In the genomic region with DNA sequence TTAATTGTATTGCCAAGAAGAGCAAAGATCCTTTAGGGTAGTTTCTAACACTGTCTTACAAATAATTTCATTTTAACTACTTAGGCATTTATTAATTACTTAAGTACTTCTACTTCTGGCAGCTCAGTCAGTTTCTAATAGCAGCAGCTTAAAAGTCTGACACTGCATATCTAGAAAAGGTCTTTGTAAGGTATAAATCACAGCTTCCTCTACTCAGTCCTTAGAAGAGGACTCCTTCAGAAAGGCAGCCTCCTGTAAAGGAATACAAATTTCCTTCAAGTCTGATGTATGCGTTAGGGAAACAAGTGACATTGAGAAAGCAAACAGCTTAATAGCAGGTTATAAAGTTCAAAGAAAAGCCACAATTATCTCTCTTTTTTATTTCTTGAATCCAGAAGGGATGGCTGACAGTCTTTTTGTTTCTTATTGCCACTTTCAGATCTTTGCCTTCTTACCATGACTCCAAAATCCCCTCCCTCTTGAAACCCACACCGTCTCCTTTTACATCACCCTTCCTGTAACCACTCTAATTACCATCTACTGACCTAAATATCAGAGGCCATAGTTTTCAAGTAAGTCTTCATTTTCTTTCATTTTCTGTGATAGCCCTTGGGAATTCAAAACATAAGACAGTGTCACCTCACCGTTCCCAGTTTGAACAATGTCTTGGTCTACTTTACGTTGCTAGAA, we compare ENCODE assay signal across 13 cellular contexts.
DNase-seq lines count a peak whose midpoint lies in the region; ATAC-seq and TF ChIP-seq lines count a peak whose summit lies in the region.
"Had no signal": no experiment of that assay in that cellular context is flagged by ENCODE, and none has a peak within 500 bp of the region (broad histone marks: within the 10 kb centered on the region; RNA-seq: fewer than 3 reads in every experiment).

No MANE protein-coding gene starts in this region.

- no peak overlapping the region for H3K27ac ChIP-seq in mesenchymal stem cell (ENCODE audit: low read length, poor library complexity, severe bottlenecking)
- H3K27ac ChIP-seq: psoas muscle had no signal

- H3K9me3 Mint-ChIP-seq in glutamatergic neuron (ENCODE audit: unreplicated experiment) = no peaks in the 10 kb centered on the region
- H3K9me3 Mint-ChIP-seq in activated naive CD4-positive, alpha-beta T cell treated with anti-CD3 and anti-CD28 coated beads, Interleukin-2, amount 10 ng/mL, durations not matched to agents 7 days and 5 days = no peaks in the 10 kb centered on the region

- no peaks in the 10 kb centered on the region for H3K36me3 Mint-ChIP-seq in glutamatergic neuron (ENCODE audit: unreplicated experiment)
- no peaks in the 10 kb centered on the region for H3K36me3 Mint-ChIP-seq in activated naive CD4-positive, alpha-beta T cell treated with anti-CD3 and anti-CD28 coated beads, Interleukin-2, amount 10 ng/mL, durations not matched to agents 7 days and 5 days

- no peaks in the 10 kb centered on the region for H3K27me3 Mint-ChIP-seq in glutamatergic neuron (ENCODE audit: unreplicated experiment)
- H3K27me3 Mint-ChIP-seq in activated naive CD4-positive, alpha-beta T cell treated with anti-CD3 and anti-CD28 coated beads, Interleukin-2, amount 10 ng/mL, durations not matched to agents 7 days and 5 days = no peaks in the 10 kb centered on the region

- no peak overlapping the region for H2BK5ac ChIP-seq in mesenchymal stem cell (ENCODE audit: low read depth, low read length, poor library complexity, severe bottlenecking)

- ATAC-seq in GM18517 (IDR thresholded peaks at IDR 0.05; ENCODE audit: unreplicated experiment) (peak; percentile 95), GM21390 (IDR thresholded peaks at IDR 0.05; ENCODE audit: unreplicated experiment) (peak; percentile 84), HG02981 (IDR thresholded peaks at IDR 0.05; ENCODE audit: unreplicated experiment) (peak; percentile 89)
- ATAC-seq: psoas muscle had no signal

- no peak overlapping the region for H3K4ac ChIP-seq in mesenchymal stem cell (ENCODE audit: low read depth in 1 of 2, low read length in 2 of 2)

- no peak overlapping the region for H3K4me3 Mint-ChIP-seq in glutamatergic neuron (ENCODE audit: unreplicated experiment)
- H3K4me3 Mint-ChIP-seq in activated naive CD4-positive, alpha-beta T cell treated with anti-CD3 and anti-CD28 coated beads, Interleukin-2, amount 10 ng/mL, durations not matched to agents 7 days and 5 days = no peak overlapping the region

- H3K23ac ChIP-seq in mesenchymal stem cell (ENCODE audit: low read length in 2 of 2) = no peak overlapping the region

- no peak overlapping the region for H2AK5ac ChIP-seq in mesenchymal stem cell (ENCODE audit: low read length, severe bottlenecking)

- no peak overlapping the region for H2BK120ac ChIP-seq in mesenchymal stem cell (ENCODE audit: low read depth, low read length)

- H3K4me3 ChIP-seq in mesenchymal stem cell (ENCODE audit: insufficient read depth in 1 of 2, low read depth in 1 of 2, low read length in 2 of 2) = no peak overlapping the region
- H3K4me3 ChIP-seq: psoas muscle had no signal

- no peaks in the 10 kb centered on the region for H3K4me1 ChIP-seq in mesenchymal stem cell (ENCODE audit: control insufficient read depth, insufficient read depth, low read depth, low read length)
- H3K4me1 ChIP-seq: psoas muscle had no signal

- H3K14ac ChIP-seq in mesenchymal stem cell (ENCODE audit: low read length in 2 of 2) = no peak overlapping the region

- H2AFZ ChIP-seq in mesenchymal stem cell (ENCODE audit: low read depth, low read length) = no peak overlapping the region

- DNase-seq in NCI-H2227 treated with DMSO at 0.1 percent for 48 hours (lab: John Stamatoyannopoulos, UW) (peak; percentile 34), glutamatergic neuron (no peak), NCI-H1105 (lab: John Stamatoyannopoulos, UW) (no peak), mesenchymal stem cell (no peak)
- DNase-seq in activated naive CD4-positive, alpha-beta T cell treated with anti-CD3 and anti-CD28 coated beads, Interleukin-2, amount 10 ng/mL, durations not matched to agents 7 days and 5 days = no peak
- DNase-seq: activated CD4-positive, alpha-beta T cell treated with anti-CD3 and anti-CD28 coated beads, Interleukin-2, amount 50 U/mL, for 48 hours; GDM1; MM.1S; NK-92 treated with Interleukin-12 subunit alpha and Interleukin-12 subunit beta, amount 100 ng/mL, for 24 hours; psoas muscle had no signal

- no peak overlapping the region for H4K91ac ChIP-seq in mesenchymal stem cell (ENCODE audit: low read length)

- H4K8ac ChIP-seq in mesenchymal stem cell (ENCODE audit: low read length) = no peak overlapping the region

- WGBS in mesenchymal stem cell = 58% methylated on average over 3 of the region's 4 CpGs

- H3K27ac Mint-ChIP-seq in glutamatergic neuron (ENCODE audit: unreplicated experiment) = no peak overlapping the region
- no peak overlapping the region for H3K27ac Mint-ChIP-seq in activated naive CD4-positive, alpha-beta T cell treated with anti-CD3 and anti-CD28 coated beads, Interleukin-2, amount 10 ng/mL, durations not matched to agents 7 days and 5 days

- no peak overlapping the region for H2BK15ac ChIP-seq in mesenchymal stem cell (ENCODE audit: low read depth, poor library complexity, severe bottlenecking)

- H3K36me3 ChIP-seq in mesenchymal stem cell (ENCODE audit: control insufficient read depth in 1 of 2, insufficient read depth in 2 of 2, low read depth in 1 of 2, low read length in 2 of 2) = no peaks in the 10 kb centered on the region

- H3K27me3 ChIP-seq in mesenchymal stem cell (ENCODE audit: control insufficient read depth in 1 of 2, insufficient read depth in 1 of 2, low read length in 2 of 2) = no peaks in the 10 kb centered on the region

- no peaks in the 10 kb centered on the region for H3K9me3 ChIP-seq in mesenchymal stem cell (ENCODE audit: control insufficient read depth, low read length)
- H3K9me3 ChIP-seq: psoas muscle had no signal

- no peak overlapping the region for H3K9ac ChIP-seq in mesenchymal stem cell (ENCODE audit: low read length)

- H3K4me2 ChIP-seq in mesenchymal stem cell (ENCODE audit: low read length, poor library complexity, severe bottlenecking) = no peak overlapping the region

- no peaks in the 10 kb centered on the region for H3K79me1 ChIP-seq in mesenchymal stem cell (replicated peaks; ENCODE audit: low read length, poor library complexity, severe bottlenecking)

- no peak overlapping the region for H2BK12ac ChIP-seq in mesenchymal stem cell (ENCODE audit: low read length in 2 of 2)

- CTCF ChIA-PET in activated naive CD4-positive, alpha-beta T cell treated with anti-CD3 and anti-CD28 coated beads, Interleukin-2, amount 10 ng/mL, durations not matched to agents 7 days and 5 days (lab: Charles Lee) = no interaction called here

- TF ChIP-seq CTCF in glutamatergic neuron (IDR thresholded peaks at IDR 0.05; ENCODE audit: partially characterized antibody, unreplicated experiment) = no peak

- H3K4me1 Mint-ChIP-seq in glutamatergic neuron (ENCODE audit: low read depth, unreplicated experiment) = no peaks in the 10 kb centered on the region
- H3K4me1 Mint-ChIP-seq in activated naive CD4-positive, alpha-beta T cell treated with anti-CD3 and anti-CD28 coated beads, Interleukin-2, amount 10 ng/mL, durations not matched to agents 7 days and 5 days = no peaks in the 10 kb centered on the region

- no peak overlapping the region for H3K18ac ChIP-seq in mesenchymal stem cell (ENCODE audit: low read depth in 1 of 2, low read length in 2 of 2)
